31 cellular contexts compared by ENCODE assay signal in genomic region chr20:13238001-13238653, GRCh38.
"Had no signal": no experiment of that assay in that cellular context is flagged by ENCODE, and none has a peak within 500 bp of the region (broad histone marks: within the 10 kb centered on the region; RNA-seq: fewer than 3 reads in every experiment).

No MANE protein-coding gene starts in this region.

- H3K27ac Mint-ChIP-seq: activated CD4-positive, alpha-beta memory T cell treated with anti-CD3 and anti-CD28 coated beads for 36 hours; activated CD4-positive, alpha-beta T cell treated with anti-CD3 and anti-CD28 coated beads for 36 hours; activated CD4-positive, alpha-beta T cell treated with anti-CD3 and anti-CD28 coated beads, Interleukin-2, amount 10 ng/mL, durations not matched to agents 24 days and 14 days; activated CD8-positive, alpha-beta memory T cell treated with anti-CD3 and anti-CD28 coated beads, Interleukin-2, amount 10 ng/mL, durations not matched to agents 7 days and 5 days; activated CD8-positive, alpha-beta T cell treated with anti-CD3 and anti-CD28 coated beads, Interleukin-2, amount 10 ng/mL, durations not matched to agents 7 days and 5 days; activated T-cell treated with anti-CD3 and anti-CD28 coated beads, Interleukin-2, amount 50 U/mL, for 24 hours; activated T-helper 17 cell treated with anti-CD3 and anti-CD28 coated beads, Interleukin-2, amount 50 U/mL, for 72 hours; brain; effector memory CD8-positive, alpha-beta T cell had no signal

- H3K36me3 ChIP-seq: adrenal gland, breast epithelium, cardiac muscle cell, colonic mucosa, esophagus muscularis mucosa, gastrocnemius medialis, heart right ventricle had no signal

- H3K4me3 ChIP-seq: adrenal gland, breast epithelium, cardiac muscle cell, colonic mucosa, esophagus muscularis mucosa, gastrocnemius medialis, heart right ventricle had no signal

- ATAC-seq: activated CD4-positive, alpha-beta T cell treated with anti-CD3 and anti-CD28 coated beads for 36 hours; activated CD8-positive, alpha-beta memory T cell treated with anti-CD3 and anti-CD28 coated beads, Interleukin-2, amount 10 ng/mL, durations not matched to agents 7 days and 5 days; activated CD8-positive, alpha-beta T cell treated with anti-CD3 and anti-CD28 coated beads, Interleukin-2, amount 10 ng/mL, durations not matched to agents 7 days and 5 days; activated T-helper 17 cell treated with anti-CD3 and anti-CD28 coated beads, Interleukin-2, amount 50 U/mL, for 72 hours; effector memory CD8-positive, alpha-beta T cell; foreskin keratinocyte; gastrocnemius medialis; heart right ventricle had no signal

- DNase-seq: activated CD4-positive, alpha-beta memory T cell treated with anti-CD3 and anti-CD28 coated beads for 36 hours; activated CD4-positive, alpha-beta T cell treated with anti-CD3 and anti-CD28 coated beads for 36 hours; activated CD4-positive, alpha-beta T cell treated with anti-CD3 and anti-CD28 coated beads, Interleukin-2, amount 10 ng/mL, durations not matched to agents 24 days and 14 days; activated CD4-positive, CD25-positive, alpha-beta regulatory T cell; activated CD4-positive, CD25-positive, alpha-beta regulatory T cell treated with anti-CD3 and anti-CD28 coated beads, Interleukin-2, amount 50 U/mL, for 72 hours; activated CD8-positive, alpha-beta memory T cell treated with anti-CD3 and anti-CD28 coated beads, Interleukin-2, amount 10 ng/mL, durations not matched to agents 7 days and 5 days; activated CD8-positive, alpha-beta memory T cell treated with anti-CD3 and anti-CD28 coated beads, Interleukin-2, amount 50 U/mL, for 4 hours; activated CD8-positive, alpha-beta T cell treated with anti-CD3 and anti-CD28 coated beads, Interleukin-2, amount 10 ng/mL, durations not matched to agents 7 days and 5 days; activated effector memory CD4-positive, alpha-beta T cell treated with Interleukin-2 at 50 U/mL for 16 hours; activated gamma-delta T cell treated with Interleukin-2 at 50 U/mL for 16 hours; activated naive CD4-positive, alpha-beta T cell treated with anti-CD3 and anti-CD28 coated beads, Interleukin-2, amount 50 U/mL, for 16 hours; activated naive CD4-positive, alpha-beta T cell treated with Interleukin-2 at 50 U/mL for 16 hours; activated T-cell treated with anti-CD3 and anti-CD28 coated beads, Interleukin-2, amount 50 U/mL, for 24 hours; adrenal gland; amygdala; aorta; central memory CD4-positive, alpha-beta T cell; cerebellar nuclear complex; colonic mucosa; effector memory CD8-positive, alpha-beta T cell; erythroblast; foreskin keratinocyte; gastrocnemius medialis; heart right ventricle; T-helper 2 cell had no signal

- H3K9me3 ChIP-seq: adrenal gland, breast epithelium, colonic mucosa, esophagus muscularis mucosa, gastrocnemius medialis, heart right ventricle had no signal

- H3K36me3 Mint-ChIP-seq: activated CD8-positive, alpha-beta memory T cell treated with anti-CD3 and anti-CD28 coated beads, Interleukin-2, amount 10 ng/mL, durations not matched to agents 7 days and 5 days; brain had no signal

- H3K9me3 Mint-ChIP-seq: activated CD4-positive, alpha-beta memory T cell treated with anti-CD3 and anti-CD28 coated beads for 36 hours; activated T-cell treated with anti-CD3 and anti-CD28 coated beads, Interleukin-2, amount 50 U/mL, for 24 hours; activated T-helper 17 cell treated with anti-CD3 and anti-CD28 coated beads, Interleukin-2, amount 50 U/mL, for 72 hours; brain; effector memory CD8-positive, alpha-beta T cell had no signal

- H3K27me3 Mint-ChIP-seq: activated CD4-positive, alpha-beta memory T cell treated with anti-CD3 and anti-CD28 coated beads for 36 hours; activated CD4-positive, alpha-beta T cell treated with anti-CD3 and anti-CD28 coated beads for 36 hours; activated CD4-positive, alpha-beta T cell treated with anti-CD3 and anti-CD28 coated beads, Interleukin-2, amount 10 ng/mL, durations not matched to agents 24 days and 14 days; activated naive CD8-positive, alpha-beta T cell; activated T-cell treated with anti-CD3 and anti-CD28 coated beads, Interleukin-2, amount 50 U/mL, for 24 hours; activated T-helper 17 cell treated with anti-CD3 and anti-CD28 coated beads, Interleukin-2, amount 50 U/mL, for 72 hours had no signal

- H3K4me1 Mint-ChIP-seq: activated CD4-positive, alpha-beta T cell treated with anti-CD3 and anti-CD28 coated beads for 36 hours; activated CD4-positive, alpha-beta T cell treated with anti-CD3 and anti-CD28 coated beads, Interleukin-2, amount 10 ng/mL, durations not matched to agents 24 days and 14 days; activated CD8-positive, alpha-beta memory T cell treated with anti-CD3 and anti-CD28 coated beads, Interleukin-2, amount 10 ng/mL, durations not matched to agents 7 days and 5 days; activated T-helper 17 cell treated with anti-CD3 and anti-CD28 coated beads, Interleukin-2, amount 50 U/mL, for 72 hours; brain had no signal

- H3K27me3 ChIP-seq: adrenal gland, breast epithelium, cardiac muscle cell, colonic mucosa, esophagus muscularis mucosa, foreskin keratinocyte, gastrocnemius medialis, heart right ventricle had no signal

- H3K27ac ChIP-seq: adrenal gland, breast epithelium, cardiac muscle cell, colonic mucosa, esophagus muscularis mucosa, foreskin keratinocyte, gastrocnemius medialis, heart right ventricle had no signal

- H3K4me1 ChIP-seq: adrenal gland, breast epithelium, colonic mucosa, esophagus muscularis mucosa, foreskin keratinocyte, gastrocnemius medialis, heart right ventricle had no signal

- H3K4me3 Mint-ChIP-seq: activated CD4-positive, alpha-beta memory T cell treated with anti-CD3 and anti-CD28 coated beads for 36 hours; activated CD4-positive, alpha-beta T cell treated with anti-CD3 and anti-CD28 coated beads for 36 hours; activated CD4-positive, alpha-beta T cell treated with anti-CD3 and anti-CD28 coated beads, Interleukin-2, amount 10 ng/mL, durations not matched to agents 24 days and 14 days; activated CD8-positive, alpha-beta memory T cell treated with anti-CD3 and anti-CD28 coated beads, Interleukin-2, amount 10 ng/mL, durations not matched to agents 7 days and 5 days; activated CD8-positive, alpha-beta T cell treated with anti-CD3 and anti-CD28 coated beads, Interleukin-2, amount 10 ng/mL, durations not matched to agents 7 days and 5 days; activated naive CD8-positive, alpha-beta T cell; activated T-cell treated with anti-CD3 and anti-CD28 coated beads, Interleukin-2, amount 50 U/mL, for 24 hours; activated T-helper 17 cell treated with anti-CD3 and anti-CD28 coated beads, Interleukin-2, amount 50 U/mL, for 72 hours; brain; effector memory CD8-positive, alpha-beta T cell had no signal
